Comparison of ENCODE assay signal across 29 cellular contexts in genomic region chr1:61131248-61131647, GRCh38.
"Had no signal": no experiment of that assay in that cellular context is flagged by ENCODE, and none has a peak within 500 bp of the region (broad histone marks: within the 10 kb centered on the region; RNA-seq: fewer than 3 reads in every experiment).

No MANE protein-coding gene starts in this region.

- DNase-seq: activated CD4-positive, alpha-beta T cell treated with anti-CD3 and anti-CD28 coated beads for 1 hour; activated CD4-positive, alpha-beta T cell treated with anti-CD3 and anti-CD28 coated beads, Interleukin-2, amount 50 U/mL, for 1 hour; activated CD8-positive, alpha-beta T cell treated with anti-CD3 and anti-CD28 coated beads, Interleukin-2, amount 10 ng/mL, durations not matched to agents 7 days and 5 days; activated gamma-delta T cell; activated naive CD4-positive, alpha-beta T cell treated with anti-CD3 and anti-CD28 coated beads, Interleukin-2, amount 50 U/mL, for 16 hours; activated naive CD8-positive, alpha-beta T cell treated with anti-CD3 and anti-CD28 coated beads, Interleukin-2, amount 50 U/mL, for 24 hours; anterior cingulate cortex; central memory CD4-positive, alpha-beta T cell; dorsolateral prefrontal cortex; effector memory CD8-positive, alpha-beta T cell; glutamatergic neuron; islet precursor cell; left cardiac atrium; mesenchymal stem cell; mucosa of descending colon; nucleus accumbens; posterior cingulate gyrus; spleen; stimulated activated CD4-positive, alpha-beta T cell treated with anti-CD3 and anti-CD28 coated beads, Interleukin-4, amount 100 ng/mL, for 4 hours; stimulated activated naive CD8-positive, alpha-beta T cell treated with anti-CD3 and anti-CD28 coated beads, Interleukin-15, Interleukin-2, amounts not matched to agents 100 U/mL and 50 U/mL, for 24 hours; T-helper 2 cell; upper lobe of right lung; WERI-Rb-1 had no signal

- ATAC-seq: activated CD8-positive, alpha-beta T cell treated with anti-CD3 and anti-CD28 coated beads, Interleukin-2, amount 10 ng/mL, durations not matched to agents 7 days and 5 days; activated naive CD8-positive, alpha-beta T cell treated with anti-CD3 and anti-CD28 coated beads, Interleukin-2, amount 50 U/mL, for 24 hours; body of pancreas; effector memory CD8-positive, alpha-beta T cell; left cardiac atrium; stimulated activated naive CD8-positive, alpha-beta T cell treated with anti-CD3 and anti-CD28 coated beads, Interleukin-15, Interleukin-2, amounts not matched to agents 100 U/mL and 50 U/mL, for 24 hours; upper lobe of right lung had no signal

- H3K27me3 Mint-ChIP-seq: effector memory CD8-positive, alpha-beta T cell had no signal

- H3K27me3 ChIP-seq: body of pancreas, dorsolateral prefrontal cortex, esophagus muscularis mucosa, spleen, upper lobe of right lung had no signal

- H3K9me3 ChIP-seq: body of pancreas, esophagus muscularis mucosa, mucosa of descending colon, spleen, upper lobe of right lung had no signal

- H3K27ac ChIP-seq: WERI-Rb-1 had no signal

- H3K4me3 ChIP-seq: body of pancreas, mucosa of descending colon, spleen, upper lobe of right lung had no signal

- H3K27ac Mint-ChIP-seq: activated CD8-positive, alpha-beta T cell treated with anti-CD3 and anti-CD28 coated beads, Interleukin-2, amount 10 ng/mL, durations not matched to agents 7 days and 5 days; activated naive CD8-positive, alpha-beta T cell treated with anti-CD3 and anti-CD28 coated beads, Interleukin-2, amount 50 U/mL, for 24 hours; activated T-helper 1 cell treated with anti-CD3 and anti-CD28 coated beads, Interleukin-12 subunit alpha, Interleukin-12 subunit beta, Interleukin-2, Interleukin-4 antibody, amounts not matched to agents 30 ng/mL and 10 ng/mL and 1 ng/mL, durations not matched to agents 14 hours and 24 hours and 36 hours; effector memory CD8-positive, alpha-beta T cell had no signal

- FAIRE-seq: colon, endothelial cell of umbilical vein, frontal cortex had no signal

- H3K4me3 Mint-ChIP-seq: activated CD8-positive, alpha-beta T cell treated with anti-CD3 and anti-CD28 coated beads, Interleukin-2, amount 10 ng/mL, durations not matched to agents 7 days and 5 days; activated naive CD8-positive, alpha-beta T cell treated with anti-CD3 and anti-CD28 coated beads, Interleukin-2, amount 50 U/mL, for 24 hours; activated T-helper 1 cell treated with anti-CD3 and anti-CD28 coated beads, Interleukin-12 subunit alpha, Interleukin-12 subunit beta, Interleukin-2, Interleukin-4 antibody, amounts not matched to agents 30 ng/mL and 10 ng/mL and 1 ng/mL, durations not matched to agents 14 hours and 24 hours and 36 hours; effector memory CD8-positive, alpha-beta T cell had no signal

- H3K36me3 ChIP-seq: esophagus muscularis mucosa, spleen, upper lobe of right lung, WERI-Rb-1 had no signal

- H3K9me3 Mint-ChIP-seq: activated naive CD8-positive, alpha-beta T cell treated with anti-CD3 and anti-CD28 coated beads, Interleukin-2, amount 50 U/mL, for 24 hours; activated T-helper 1 cell treated with anti-CD3 and anti-CD28 coated beads, Interleukin-12 subunit alpha, Interleukin-12 subunit beta, Interleukin-2, Interleukin-4 antibody, amounts not matched to agents 30 ng/mL and 10 ng/mL and 1 ng/mL, durations not matched to agents 14 hours and 24 hours and 36 hours; effector memory CD8-positive, alpha-beta T cell had no signal
